8 cellular contexts compared by ENCODE assay signal in the genomic region with DNA sequence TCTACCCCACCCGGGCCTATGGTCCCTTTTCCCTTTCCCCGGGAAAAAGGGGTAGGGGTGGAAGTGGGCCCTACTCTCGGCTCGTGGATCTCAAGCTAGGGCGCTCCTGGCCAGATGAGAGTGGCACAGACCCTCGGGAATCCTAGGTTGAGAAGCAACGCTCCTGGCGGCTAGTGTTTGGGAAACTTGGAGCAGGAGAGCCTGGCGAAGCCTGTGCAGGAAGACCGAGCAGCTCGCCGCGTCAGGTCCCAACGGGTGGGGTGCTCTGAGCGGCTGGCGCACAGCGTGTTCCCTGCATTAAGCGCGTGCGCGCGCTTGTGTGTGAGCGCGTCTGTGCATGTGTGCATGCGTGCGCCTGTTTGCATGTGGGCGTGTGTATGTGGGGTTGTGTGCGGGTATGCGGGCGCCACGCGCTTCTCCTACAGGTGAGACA. TPM values are rescaled to one million over a fixed set of nuclear protein-coding genes. Genes with fewer than 3 reads are reported as not detected.
DNase-seq lines count a peak whose midpoint lies in the region; ATAC-seq and TF ChIP-seq lines count a peak whose summit lies in the region.

No MANE protein-coding gene starts in this region.

- peaks cover 32% of the 10 kb centered on the region for H3K4me1 Mint-ChIP-seq in activated CD4-positive, alpha-beta T cell treated with anti-CD3 and anti-CD28 coated beads for 36 hours
- peaks cover 21 to 55% (median 45%) of the 10 kb centered on the region in 4 donors for H3K4me1 Mint-ChIP-seq in naive thymus-derived CD8-positive, alpha-beta T cell

- no peak overlapping the region for H3K27ac ChIP-seq in vagina

- CTCF ChIA-PET in activated CD4-positive, alpha-beta T cell treated with anti-CD3 and anti-CD28 coated beads for 36 hours (lab: Charles Lee): interaction anchor here (1.0 to 1.8 kb wide), 5 partner anchors 11 to 168 kb away, joined by 3 to 6 read pairs (median 4); no protein-coding TSS in a partner anchor

- peak overlapping the region; percentile 70 for H3K4me3 Mint-ChIP-seq in activated CD4-positive, alpha-beta T cell treated with anti-CD3 and anti-CD28 coated beads for 36 hours
- peak overlapping the region; percentile 75 to 92 (median 86) for H3K4me3 Mint-ChIP-seq in naive thymus-derived CD8-positive, alpha-beta T cell

- H3K4me3 ChIP-seq in vagina: peak overlapping the region; percentile 28 to 35

- H3K4me1 ChIP-seq in vagina: peaks cover 39% of the 10 kb centered on the region

- H3K9me3 Mint-ChIP-seq in activated CD4-positive, alpha-beta T cell treated with anti-CD3 and anti-CD28 coated beads for 36 hours (ENCODE audit: low read depth): no peaks in the 10 kb centered on the region
- H3K9me3 Mint-ChIP-seq in naive thymus-derived CD8-positive, alpha-beta T cell: no peaks in the 10 kb centered on the region

- POLR2A ChIA-PET in activated CD4-positive, alpha-beta T cell treated with anti-CD3 and anti-CD28 coated beads for 36 hours (lab: Charles Lee): no interaction called here
- POLR2A ChIA-PET in naive thymus-derived CD8-positive, alpha-beta T cell (lab: Charles Lee): interaction anchor here (0.7 to 1.5 kb wide), 10 partner anchors 9 to 353 kb away, joined by 3 to 8 read pairs (median 3); no protein-coding TSS in a partner anchor

- no peaks in the 10 kb centered on the region for H3K36me3 ChIP-seq in vagina

- peaks cover 33% of the 10 kb centered on the region for H3K27me3 Mint-ChIP-seq in activated CD4-positive, alpha-beta T cell treated with anti-CD3 and anti-CD28 coated beads for 36 hours
- peaks cover 7 to 26% (median 24%) of the 10 kb centered on the region in 5 donors for H3K27me3 Mint-ChIP-seq in naive thymus-derived CD8-positive, alpha-beta T cell

- no peaks in the 10 kb centered on the region for H3K9me3 ChIP-seq in vagina

- H3K27me3 ChIP-seq in vagina: peaks cover 3% of the 10 kb centered on the region

- H3K36me3 Mint-ChIP-seq in activated CD4-positive, alpha-beta T cell treated with anti-CD3 and anti-CD28 coated beads for 36 hours (ENCODE audit: low read depth): no peaks in the 10 kb centered on the region
- H3K36me3 Mint-ChIP-seq in naive thymus-derived CD8-positive, alpha-beta T cell: no peaks in the 10 kb centered on the region

- intact Hi-C loops in activated CD4-positive, alpha-beta T cell treated with anti-CD3 and anti-CD28 coated beads for 36 hours (cut with DNase I, micrococcal nuclease): loop anchor here in 1 of 2 experiments (1.0 to 5.0 kb wide), 2 partner anchors 9 to 44 kb away; no protein-coding TSS in a partner anchor
- intact Hi-C loops in vagina (cut with DNase I): no loop called here

- DNase-seq in DMS79 treated with DMSO at 0.1 percent for 48 hours (lab: John Stamatoyannopoulos, UW): peak; percentile 23
- no peak for DNase-seq in DMS79 (lab: John Stamatoyannopoulos, UW)
- DNase-seq in activated CD4-positive, alpha-beta T cell treated with anti-CD3 and anti-CD28 coated beads for 36 hours: peak; percentile 80
- DNase-seq in effector CD4-positive, alpha-beta T cell: peak; percentile 32
- peak; percentile 31 to 77 (median 56) for DNase-seq in naive thymus-derived CD8-positive, alpha-beta T cell
- no peak for DNase-seq in vagina (ENCODE audit: extremely low spot score in 2 of 2)
- DNase-seq in NCI-H510A treated with DMSO at 0.1 percent for 48 hours (lab: John Stamatoyannopoulos, UW): no peak

- TF ChIP-seq POLR2A in vagina (IDR thresholded peaks at IDR 0.05): no peak

- peak overlapping the region; percentile 56 for H3K27ac Mint-ChIP-seq in activated CD4-positive, alpha-beta T cell treated with anti-CD3 and anti-CD28 coated beads for 36 hours
- H3K27ac Mint-ChIP-seq in naive thymus-derived CD8-positive, alpha-beta T cell: peak overlapping the region in 7 of 10 donors; percentile 2 to 80 (median 52)

- ATAC-seq in HG03064 (IDR thresholded peaks at IDR 0.05; ENCODE audit: low read depth, unreplicated experiment): peak; percentile 63
- ATAC-seq in activated CD4-positive, alpha-beta T cell treated with anti-CD3 and anti-CD28 coated beads for 36 hours: peak; percentile 80
- peak; percentile 77 to 83 for ATAC-seq in naive thymus-derived CD8-positive, alpha-beta T cell

- no peak for TF ChIP-seq CTCF in vagina (IDR thresholded peaks at IDR 0.05)

RNA-seq across cellular contexts. Expression of a gene that starts 7.1 kb away (rescaled TPM):
- total RNA-seq in activated CD4-positive, alpha-beta T cell treated with anti-CD3 and anti-CD28 coated beads for 36 hours: 10 to 100 TPM; 40.4 to 57.0 TPM
- total RNA-seq in naive thymus-derived CD8-positive, alpha-beta T cell: 10 to 100 TPM; 87.7 to 87.9 TPM
- 10 to 100 TPM; 54.9 to 64.5 (median 58.7) TPM for polyA plus RNA-seq in naive thymus-derived CD8-positive, alpha-beta T cell
- total RNA-seq in vagina: 29.5 TPM

Comparison
In these comparisons a context has a peak if more than half of its experiments do, and no peak if none do; other contexts are left out.
1. DNase-seq: peak in DMS79 treated with DMSO at 0.1 percent for 48 hours (single experiment), activated CD4-positive, alpha-beta T cell treated with anti-CD3 and anti-CD28 coated beads for 36 hours (single experiment), effector CD4-positive, alpha-beta T cell (single experiment) and naive thymus-derived CD8-positive, alpha-beta T cell (10 of 10); none in DMS79 (single experiment), vagina (0 of 2) and NCI-H510A treated with DMSO at 0.1 percent for 48 hours (single experiment).
2. Peak in every context shown above with its lines, with median percentiles within 50 percentile points of each other: ATAC-seq.